8 cellular contexts compared by ENCODE assay signal in the genomic region with DNA sequence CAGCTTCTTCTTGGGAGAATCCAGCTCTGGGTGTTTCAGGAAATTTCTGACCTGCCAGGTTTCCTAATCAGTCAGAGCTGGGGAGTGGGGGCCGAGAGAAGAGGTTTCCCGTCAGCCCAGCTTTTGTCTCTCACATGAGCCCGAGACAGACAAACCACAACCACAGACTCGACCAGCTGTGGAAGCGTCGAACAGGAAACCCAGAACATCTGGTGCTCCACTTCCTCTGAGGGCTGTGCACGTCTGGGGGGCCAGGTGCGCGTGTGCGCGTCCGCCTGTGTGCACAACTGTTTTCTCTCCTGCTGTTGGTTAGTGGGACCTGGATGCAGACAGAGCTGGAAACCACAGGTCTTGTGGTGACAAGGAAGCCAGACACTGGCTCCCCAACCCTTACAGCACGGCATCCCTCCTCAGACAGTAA.
DNase-seq lines count a peak whose midpoint lies in the region; ATAC-seq and TF ChIP-seq lines count a peak whose summit lies in the region.

No MANE protein-coding gene starts in this region.

- peak overlapping the region; percentile 65 for H2AK5ac ChIP-seq in neuronal stem cell (ENCODE audit: low read depth, low read length)

- no peaks in the 10 kb centered on the region for H3K36me3 ChIP-seq in neuronal stem cell (replicated peaks in 1 of 2; ENCODE audit: control insufficient read depth in 2 of 2, insufficient read depth in 2 of 2, low read length in 2 of 2)
- H3K36me3 ChIP-seq in heart right ventricle: no peaks in the 10 kb centered on the region
- H3K36me3 ChIP-seq in WERI-Rb-1: no peaks in the 10 kb centered on the region

- no peak overlapping the region for H4K8ac ChIP-seq in neuronal stem cell (ENCODE audit: low read depth, low read length)

- H2BK15ac ChIP-seq in neuronal stem cell (ENCODE audit: low read length): peak overlapping the region; percentile 14

- peak overlapping the region; percentile 48 for H4K91ac ChIP-seq in neuronal stem cell (ENCODE audit: low read depth, low read length, poor library complexity)

- H3K27me3 ChIP-seq in neuronal stem cell (ENCODE audit: control insufficient read depth in 3 of 3, insufficient read depth in 3 of 3, low read depth in 1 of 3, low read length in 3 of 3): peaks cover 0 to 13% (median 0%) of the 10 kb centered on the region in 3 experiments
- no peaks in the 10 kb centered on the region for H3K27me3 ChIP-seq in heart right ventricle
- H3K27me3 ChIP-seq in WERI-Rb-1 (ENCODE audit: insufficient read depth, low read depth, severe bottlenecking): no peaks in the 10 kb centered on the region

- H3K23ac ChIP-seq in neuronal stem cell (ENCODE audit: low read depth, low read length, poor library complexity): no peak overlapping the region

- no CpG with 5 or more reads among the region's 13 CpGs for WGBS in neuronal stem cell (ENCODE audit: extremely low coverage in 2 of 2, insufficient read length in 2 of 2, insufficient replicate concordance in 1 of 2), 2 donors
- 42 to 54% methylated on average over 13 of the region's 13 CpGs for WGBS in heart right ventricle, 2 donors

- no peak overlapping the region for H3K14ac ChIP-seq in neuronal stem cell (ENCODE audit: low read length)

- no peak overlapping the region for H2BK5ac ChIP-seq in neuronal stem cell (ENCODE audit: low read length)

- H3K79me1 ChIP-seq in neuronal stem cell (ENCODE audit: low read depth, low read length): no peaks in the 10 kb centered on the region

- ATAC-seq in GM21737 (IDR thresholded peaks at IDR 0.05; ENCODE audit: unreplicated experiment) (peak; percentile 51), heart right ventricle (no peak)

- H2BK12ac ChIP-seq in neuronal stem cell (ENCODE audit: low read length): no peak overlapping the region

- no peak overlapping the region for H3K9ac ChIP-seq in neuronal stem cell (ENCODE audit: low read depth, low read length, poor library complexity)

- H3K4me2 ChIP-seq in neuronal stem cell (ENCODE audit: insufficient read depth, low read length, poor library complexity, severe bottlenecking): no peak overlapping the region

- H2BK120ac ChIP-seq in neuronal stem cell (ENCODE audit: low read depth, low read length): no peak overlapping the region

- no peak overlapping the region for H3K18ac ChIP-seq in neuronal stem cell (ENCODE audit: low read length)

- intact Hi-C loops in heart right ventricle (cut with DNase I): no loop called here

- peak overlapping the region; percentile 20; the same call in 1 of the 2 replicates for H3K4me3 ChIP-seq in GM08714 (ENCODE audit: low read length)
- H3K4me3 ChIP-seq in neuronal stem cell (ENCODE audit: low read length in 2 of 2): no peak overlapping the region
- H3K4me3 ChIP-seq in heart right ventricle: no peak overlapping the region
- H3K4me3 ChIP-seq in WERI-Rb-1 (ENCODE audit: low read depth, low read length): no peak overlapping the region

- H2AFZ ChIP-seq in neuronal stem cell (ENCODE audit: low read length): no peak overlapping the region

- TF ChIP-seq CTCF in heart right ventricle (IDR thresholded peaks at IDR 0.05) (no peak), WERI-Rb-1 (IDR thresholded peaks at IDR 0.05; ENCODE audit: low read depth, low read length) (no peak)

- H3K27ac ChIP-seq in neuronal stem cell (replicated peaks; ENCODE audit: low read length): no peak overlapping the region
- peak overlapping the region in 1 of 10 donors; percentile 3 for H3K27ac ChIP-seq in heart right ventricle
- no peak overlapping the region for H3K27ac ChIP-seq in WERI-Rb-1

- peak; percentile 99 for DNase-seq in NAMALWA (ENCODE audit: low spot score)
- DNase-seq in activated T-cell treated with anti-CD3 and anti-CD28 coated beads for 1 hour (ENCODE audit: low read depth): peak; percentile 62
- no peak for DNase-seq in neuronal stem cell (ENCODE audit: low spot score)
- no peak for DNase-seq in GOT3 (lab: John Stamatoyannopoulos, UW)
- DNase-seq in heart right ventricle: no peak
- DNase-seq in WERI-Rb-1: no peak

- no peak overlapping the region for H3K4ac ChIP-seq in neuronal stem cell (ENCODE audit: low read length)

- H3K4me1 ChIP-seq in neuronal stem cell (ENCODE audit: control insufficient read depth in 2 of 2, insufficient read depth in 1 of 2, low read depth in 1 of 2, low read length in 2 of 2) (peaks cover 0 to 6% of the 10 kb centered on the region in 2 donors), heart right ventricle (peaks cover 0 to 32% (median 12%) of the 10 kb centered on the region in 9 donors)

- H3K9me3 ChIP-seq in neuronal stem cell (replicated peaks in 1 of 2; ENCODE audit: control insufficient read depth in 2 of 2, insufficient read depth in 1 of 2, low read depth in 1 of 2, low read length in 2 of 2) (no peaks in the 10 kb centered on the region), heart right ventricle (no peaks in the 10 kb centered on the region), WERI-Rb-1 (ENCODE audit: severe bottlenecking) (peaks cover 3% of the 10 kb centered on the region)

Comparison
In these comparisons a context has a peak if more than half of its experiments do, and no peak if none do; other contexts are left out.
1. DNase-seq: peak in NAMALWA (single experiment) and activated T-cell treated with anti-CD3 and anti-CD28 coated beads for 1 hour (single experiment); none in neuronal stem cell (single experiment), GOT3 (single experiment), heart right ventricle (0 of 2) and WERI-Rb-1 (single experiment).